Comparison of ENCODE assay signal across 3 cellular contexts in the genomic region with DNA sequence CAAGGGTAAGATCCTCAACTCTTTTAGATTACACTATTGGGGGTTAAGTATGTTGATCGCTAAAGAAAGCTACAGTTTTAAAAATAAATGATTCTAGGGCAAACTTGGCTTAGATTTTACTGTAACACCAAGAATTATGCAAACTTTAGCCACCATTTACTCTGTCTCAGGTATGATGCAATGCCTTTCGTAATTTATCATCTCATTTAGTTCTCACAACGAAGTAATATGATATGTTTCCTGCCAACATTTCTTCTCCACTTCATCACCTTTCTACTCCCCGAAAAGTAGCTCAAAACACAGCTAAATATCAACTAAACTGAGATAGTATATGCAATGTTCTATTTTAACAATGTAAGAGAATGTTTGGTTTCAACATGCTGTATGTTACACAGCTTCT.
TF ChIP-seq lines count a peak whose summit lies in the region.

No MANE protein-coding gene starts in this region.

TF ChIP-seq in Ishikawa, 13 proteins besides CTCF, POLR2A, EP300 and RAD21:
- TF ChIP-seq NFIC (IDR thresholded peaks at IDR 0.05) (no peak), CEBPB (IDR thresholded peaks at IDR 0.05) (0 out of 2 replicates have a peak, but pooled peaks have one; percentile 48)

TF ChIP-seq in K562, 482 proteins besides CTCF, POLR2A, EP300 and RAD21:
- TF ChIP-seq CEBPB (tag; IDR thresholded peaks at IDR 0.05) (peak; percentile 87), PHB (CRISPR knock-in tag; IDR thresholded peaks at IDR 0.05) (no peak), CEBPG (CRISPR knock-in tag; IDR thresholded peaks at IDR 0.05) (peak; percentile 25; the same call in 1 of the 2 replicates), CEBPG (tag; conservative IDR thresholded peaks at IDR 0.05 in 1 of 2, IDR thresholded peaks at IDR 0.05 in 1 of 2) (peak; percentile 74 to 85), ZNF324 (CRISPR knock-in tag; IDR thresholded peaks at IDR 0.05) (no peak)
- TF ChIP-seq, protein P1, sequence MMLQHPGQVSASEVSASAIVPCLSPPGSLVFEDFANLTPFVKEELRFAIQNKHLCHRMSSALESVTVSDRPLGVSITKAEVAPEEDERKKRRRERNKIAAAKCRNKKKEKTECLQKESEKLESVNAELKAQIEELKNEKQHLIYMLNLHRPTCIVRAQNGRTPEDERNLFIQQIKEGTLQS (IDR thresholded peaks at IDR 0.05), result peak; percentile 72
- TF ChIP-seq, protein P1 (CRISPR knock-in tag; conservative IDR thresholded peaks at IDR 0.05), result no peak

TF ChIP-seq in HEK293T, 16 proteins besides CTCF, POLR2A, EP300 and RAD21:
- TF ChIP-seq ELF4 (IDR thresholded peaks at IDR 0.05), result no peak
